ENCODE assay signal across 8 cellular contexts in genomic region chr7:121395494-121395960, GRCh38. TPM values are rescaled to one million over a fixed set of nuclear protein-coding genes. Genes with fewer than 3 reads are reported as not detected.
DNase-seq lines count a peak whose midpoint lies in the region; ATAC-seq and TF ChIP-seq lines count a peak whose summit lies in the region.

No MANE protein-coding gene starts in this region.

- in situ Hi-C loops in Panc1 (cut with HindIII; ENCODE audit: low pct_unique_long_range_greater_than_20kb, low sequenced_read_pairs): no loop called here

- intact Hi-C loops in Panc1 (cut with micrococcal nuclease; ENCODE audit: unreplicated experiment): loop anchor here (5.0 kb wide), 1 partner anchor 132 kb away; no protein-coding TSS in a partner anchor
- intact Hi-C loops in spleen (cut with DNase I; ENCODE audit: low total_unique reads): no loop called here

- CTCF ChIA-PET in Panc1 (lab: Charles Lee): interaction anchor here (0.6 to 0.9 kb wide), 2 partner anchors 9 to 599 kb away, joined by 3 to 4 read pairs; no protein-coding TSS in a partner anchor

- peaks cover 6 to 13% of the 10 kb centered on the region in 2 donors for H3K36me3 Mint-ChIP-seq in activated naive CD4-positive, alpha-beta T cell treated with anti-CD3 and anti-CD28 coated beads, Interleukin-2, amount 50 U/mL, for 72 hours

- H3K4me1 ChIP-seq in Panc1 (ENCODE audit: control insufficient read depth, insufficient read depth, low read length) (peaks cover 18% of the 10 kb centered on the region), spleen (peaks cover 20 to 58% (median 42%) of the 10 kb centered on the region in 6 donors)

- peaks cover 0 to 4% of the 10 kb centered on the region in 2 donors for H3K9me3 Mint-ChIP-seq in activated naive CD4-positive, alpha-beta T cell treated with anti-CD3 and anti-CD28 coated beads, Interleukin-2, amount 50 U/mL, for 72 hours

- peak; percentile 25 for ATAC-seq in GM18858 (IDR thresholded peaks at IDR 0.05; ENCODE audit: unreplicated experiment)
- ATAC-seq in HG03066 (IDR thresholded peaks at IDR 0.05; ENCODE audit: low read depth, unreplicated experiment): peak; percentile 30
- peak; percentile 59 for ATAC-seq in Panc1
- ATAC-seq in activated naive CD4-positive, alpha-beta T cell treated with anti-CD3 and anti-CD28 coated beads, Interleukin-2, amount 50 U/mL, for 72 hours: peak; percentile 56 to 74

- H3K27ac Mint-ChIP-seq in activated naive CD4-positive, alpha-beta T cell treated with anti-CD3 and anti-CD28 coated beads, Interleukin-2, amount 50 U/mL, for 72 hours: peak overlapping the region; percentile 86 to 87

- H3K27ac ChIP-seq in Panc1 (ENCODE audit: low read length): peak overlapping the region; percentile 85
- H3K27ac ChIP-seq in spleen: peak overlapping the region; percentile 86 to 94 (median 93)

- POLR2A ChIA-PET in Panc1 (lab: Charles Lee): no interaction called here

- H3K27me3 ChIP-seq in Panc1 (ENCODE audit: control insufficient read depth, insufficient read depth, low read length): no peaks in the 10 kb centered on the region
- H3K27me3 ChIP-seq in spleen (replicated peaks in 1 of 7): no peaks in the 10 kb centered on the region

- H3K4me3 ChIP-seq in Panc1 (ENCODE audit: low read depth in 2 of 2, low read length in 2 of 2) (peak overlapping the region; percentile 83 to 97), spleen (peak overlapping the region; percentile 60 to 96 (median 87))

- DNase-seq in AG08396 (ENCODE audit: low spot score) (peak; percentile 28), Panc1 (ENCODE audit: low read depth, low spot score) (no peak), iPS DF 19.7 (ENCODE audit: low read depth, low spot score) (peak; percentile 23), spleen (peak; percentile 91), NCI-H446 (lab: John Stamatoyannopoulos, UW) (no peak)
- peak in 1 of 2 donors; percentile 56 for DNase-seq in activated naive CD4-positive, alpha-beta T cell treated with anti-CD3 and anti-CD28 coated beads, Interleukin-2, amount 50 U/mL, for 72 hours (ENCODE audit: low spot score in 2 of 2)

- H3K36me3 ChIP-seq in Panc1 (ENCODE audit: control insufficient read depth, insufficient read depth, low read length) (peaks cover 4% of the 10 kb centered on the region), spleen (peaks cover 0 to 10% (median 0%) of the 10 kb centered on the region in 6 donors)

- WGBS in spleen, 5 donors: 1 to 5% (median 2%) methylated on average over 7 to 30 of the region's 30 CpGs

- TF ChIP-seq POLR2A in spleen (IDR thresholded peaks at IDR 0.05): no peak

- TF ChIP-seq CTCF in Panc1 (IDR thresholded peaks at IDR 0.05) (no peak), spleen (IDR thresholded peaks at IDR 0.05 in 8 of 11, conservative IDR thresholded peaks at IDR 0.05 in 3 of 11) (no peak)

- no TSS peak for BruUV-seq in Panc1 (replicated peaks; lab: Mats Ljungman, UMichigan)

- no peaks in the 10 kb centered on the region for H3K9me3 ChIP-seq in Panc1 (ENCODE audit: control insufficient read depth, insufficient read depth, low read depth, low read length)
- H3K9me3 ChIP-seq in spleen: peaks cover 0 to 4% (median 0%) of the 10 kb centered on the region in 8 donors

RNA-seq across cellular contexts. Expression of gene FAM3C, which starts 0.6 kb away (rescaled TPM):
- 55.4 TPM for total RNA-seq in Panc1 (2021; ENCODE audit: unreplicated experiment)
- 56.3 TPM for polyA plus RNA-seq in Panc1 (2012; ENCODE audit: insufficient read length)
- total RNA-seq in activated naive CD4-positive, alpha-beta T cell treated with anti-CD3 and anti-CD28 coated beads, Interleukin-2, amount 50 U/mL, for 72 hours: 10 to 100 TPM; 13.0 to 14.9 TPM
- total RNA-seq in spleen: 10 to 100 TPM; 45.8 to 69.2 (median 56.3) TPM
- polyA plus RNA-seq in spleen: 10 to 100 TPM; 35.4 to 45.4 (median 36.7) TPM

Comparison
In these comparisons a context has a peak if more than half of its experiments do, and no peak if none do; other contexts are left out.
1. DNase-seq: peak in AG08396 (single experiment), iPS DF 19.7 (single experiment) and spleen (single experiment); none in Panc1 (single experiment) and NCI-H446 (0 of 2).
2. Peak in every context shown above with its lines, with median percentiles within 50 percentile points of each other: ATAC-seq.